10 cellular contexts compared by ENCODE assay signal in genomic region chr17:80605326-80606066, GRCh38.
DNase-seq lines count a peak whose midpoint lies in the region; ATAC-seq and TF ChIP-seq lines count a peak whose summit lies in the region.
"Had no signal": no experiment of that assay in that cellular context is flagged by ENCODE, and none has a peak within 500 bp of the region (broad histone marks: within the 10 kb centered on the region; RNA-seq: fewer than 3 reads in every experiment).

No MANE protein-coding gene starts in this region.

- H3K4me2 ChIP-seq in mesendoderm (ENCODE audit: low read length), result no peak overlapping the region
- H3K4me2 ChIP-seq: BLaER1 had no signal

- no peak overlapping the region for H3K27ac ChIP-seq in mesendoderm (ENCODE audit: low read depth, low read length)
- H3K27ac ChIP-seq: BLaER1, VCaP had no signal

- no peaks in the 10 kb centered on the region for H3K27me3 ChIP-seq in mesendoderm (ENCODE audit: insufficient read depth, low read length, poor library complexity)
- H3K27me3 ChIP-seq: BLaER1 had no signal

- H3K79me2 ChIP-seq in mesendoderm (ENCODE audit: control insufficient read depth, insufficient read depth, low read length), result peaks cover 28% of the 10 kb centered on the region

- no peaks in the 10 kb centered on the region for H3K27me3 Mint-ChIP-seq in nephron progenitor cell (ENCODE audit: low read depth, poor library complexity)

- ATAC-seq in GM19351 (IDR thresholded peaks at IDR 0.05; ENCODE audit: unreplicated experiment) (peak; percentile 85), HG03520 (IDR thresholded peaks at IDR 0.05; ENCODE audit: unreplicated experiment) (peak; percentile 57)

- no CpG with 5 or more reads among the region's 16 CpGs for WGBS in mesendoderm (ENCODE audit: extremely low coverage, insufficient coverage, low lambda C conversion rate)

- no peak overlapping the region for H4K5ac ChIP-seq in mesendoderm (ENCODE audit: low read length)

- no peaks in the 10 kb centered on the region for H3K36me3 ChIP-seq in mesendoderm (ENCODE audit: control insufficient read depth, insufficient read depth, low read length)

- TF ChIP-seq CTCF in nephron progenitor cell (IDR thresholded peaks at IDR 0.05), result no peak

- H3K9ac ChIP-seq in mesendoderm (ENCODE audit: low read length), result no peak overlapping the region
- H3K9ac ChIP-seq: BLaER1 had no signal

- H3K4me1 ChIP-seq in mesendoderm (ENCODE audit: control insufficient read depth, low read depth, low read length), result peaks cover 3% of the 10 kb centered on the region

- H3K79me1 ChIP-seq in mesendoderm (ENCODE audit: low read length), result peaks cover 40% of the 10 kb centered on the region

- H3K4ac ChIP-seq in mesendoderm (ENCODE audit: low read depth, low read length), result no peak overlapping the region

- H3K36me3 Mint-ChIP-seq in nephron progenitor cell (ENCODE audit: low read depth), result peaks cover 43% of the 10 kb centered on the region

- no peak overlapping the region for H3K23ac ChIP-seq in mesendoderm (ENCODE audit: low read length)

- no peak overlapping the region for H3K4me3 ChIP-seq in mesendoderm (ENCODE audit: low read length)
- H3K4me3 ChIP-seq: BLaER1 had no signal

- H3K4me3 Mint-ChIP-seq in nephron progenitor cell, result no peak overlapping the region

- peaks cover 26% of the 10 kb centered on the region for H3K4me1 Mint-ChIP-seq in nephron progenitor cell

- H2BK120ac ChIP-seq in mesendoderm (ENCODE audit: low read depth, low read length), result no peak overlapping the region

- no peak overlapping the region for H2BK15ac ChIP-seq in mesendoderm (replicated peaks; ENCODE audit: low read depth)

- H3K27ac Mint-ChIP-seq in nephron progenitor cell, result peak overlapping the region; percentile 40

- no peak overlapping the region for H2AK5ac ChIP-seq in mesendoderm (ENCODE audit: low read length)

- peaks cover 32% of the 10 kb centered on the region for H3K9me3 Mint-ChIP-seq in nephron progenitor cell

- H2BK5ac ChIP-seq in mesendoderm (ENCODE audit: low read length), result no peak overlapping the region

- no peak overlapping the region for H3K18ac ChIP-seq in mesendoderm (ENCODE audit: low read length)

- no peak overlapping the region for H3K56ac ChIP-seq in mesendoderm (ENCODE audit: low read length)

- no peak overlapping the region for H4K8ac ChIP-seq in mesendoderm (ENCODE audit: low read depth, low read length)

- DNase-seq in A172 (ENCODE audit: low spot score) (peak; percentile 81), activated T-cell treated with anti-CD3 and anti-CD28 coated beads for 24 hours (ENCODE audit: low read depth) (peak; percentile 65), nephron progenitor cell (no peak), NCI-H1930 (lab: John Stamatoyannopoulos, UW) (no peak), foreskin melanocyte (no peak), mesendoderm (no peak)

Comparison
In these comparisons a context has a peak if more than half of its experiments do, and no peak if none do; other contexts are left out.
1. DNase-seq: peak in A172 (single experiment) and activated T-cell treated with anti-CD3 and anti-CD28 coated beads for 24 hours (single experiment); none in nephron progenitor cell (single experiment), NCI-H1930 (0 of 2), foreskin melanocyte (single experiment) and mesendoderm (single experiment).